23 cellular contexts compared by ENCODE assay signal in the genomic region with DNA sequence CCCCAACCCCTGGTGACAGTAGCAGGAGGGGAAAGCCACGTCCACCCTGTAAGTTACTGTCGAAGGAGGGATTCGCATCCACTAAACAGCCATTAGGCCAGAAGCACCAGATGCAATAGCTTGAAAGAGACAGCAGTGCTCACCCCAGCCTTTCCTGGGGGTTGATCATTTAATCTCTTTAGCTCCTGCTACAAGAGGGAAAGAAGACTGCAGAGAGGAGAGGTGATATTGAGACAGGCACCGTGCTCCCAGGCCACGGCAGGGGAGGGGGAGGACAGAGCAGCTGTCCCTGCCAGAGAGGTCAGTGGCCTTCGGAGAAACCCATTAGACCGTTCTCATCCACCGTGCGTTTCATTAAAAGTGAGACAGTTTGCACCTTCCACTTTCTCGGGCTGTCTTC.
"Had no signal": no experiment of that assay in that cellular context is flagged by ENCODE, and none has a peak within 500 bp of the region (broad histone marks: within the 10 kb centered on the region; RNA-seq: fewer than 3 reads in every experiment).

No MANE protein-coding gene starts in this region.

- H3K9me3 Mint-ChIP-seq: mesothelial cell of epicardium; naive B cell; natural killer cell treated with Interleukin-12 subunit alpha and Interleukin-12 subunit beta and Interleukin-15 and Interleukin-18, amount 100 ng/mL, for 72 hours; type B pancreatic cell had no signal

- DNase-seq: cerebellar nuclear complex; cortex of kidney; head of caudate nucleus; left lung; mesenchymal stem cell; mucosa of descending colon; naive B cell; stimulated activated CD4-positive, alpha-beta T cell treated with anti-CD3 and anti-CD28 coated beads, Interleukin-12 subunit alpha, Interleukin-12 subunit beta, amount 100 ng/mL, for 4 hours; stimulated activated CD4-positive, alpha-beta T cell treated with anti-CD3 and anti-CD28 coated beads, Interleukin-1b, Interleukin-23, amount 100 ng/mL, for 48 hours; stimulated activated CD4-positive, alpha-beta T cell treated with anti-CD3 and anti-CD28 coated beads, Interleukin-4, amount 100 ng/mL, for 1 hour; stimulated activated CD8-positive, alpha-beta memory T cell treated with anti-CD3 and anti-CD28 coated beads, Interleukin-4, amount 100 ng/mL, for 48 hours; stimulated activated naive CD8-positive, alpha-beta T cell treated with anti-CD3 and anti-CD28 coated beads, Interleukin-15, Interleukin-2, amounts not matched to agents 100 U/mL and 50 U/mL, for 24 hours; substantia nigra; testis; tibial artery had no signal

- H3K9ac ChIP-seq: parathyroid adenoma had no signal

- H3K27ac ChIP-seq: left lung, parathyroid adenoma, right atrium auricular region, testis, tibial artery had no signal

- H3K36me3 Mint-ChIP-seq: mesothelial cell of epicardium; naive B cell; natural killer cell treated with Interleukin-12 subunit alpha and Interleukin-12 subunit beta and Interleukin-15 and Interleukin-18, amount 100 ng/mL, for 72 hours; type B pancreatic cell had no signal

- H3K36me3 ChIP-seq: left lung, right atrium auricular region, tibial artery had no signal

- H3K27me3 Mint-ChIP-seq: naive B cell had no signal

- H3K27me3 ChIP-seq: left lung, right atrium auricular region, testis, tibial artery had no signal

- H3K4me3 ChIP-seq: left lung, mucosa of descending colon, right atrium auricular region, smooth muscle cell, testis, tibial artery had no signal

- H3K4me3 Mint-ChIP-seq: mesothelial cell of epicardium; naive B cell; natural killer cell treated with Interleukin-12 subunit alpha and Interleukin-12 subunit beta and Interleukin-15 and Interleukin-18, amount 100 ng/mL, for 72 hours; type B pancreatic cell had no signal

- H3K27ac Mint-ChIP-seq: mesothelial cell of epicardium; naive B cell; natural killer cell treated with Interleukin-12 subunit alpha and Interleukin-12 subunit beta and Interleukin-15 and Interleukin-18, amount 100 ng/mL, for 72 hours; progenitor cell of endocrine pancreas; type B pancreatic cell had no signal

- H3K9me3 ChIP-seq: left lung, mucosa of descending colon, right atrium auricular region, testis, tibial artery had no signal

- H3K4me2 ChIP-seq: smooth muscle cell had no signal

- H3K79me2 ChIP-seq: parathyroid adenoma had no signal

- H2AFZ ChIP-seq: parathyroid adenoma had no signal

- H3K4me1 Mint-ChIP-seq: naive B cell had no signal

- ATAC-seq: left lung; mucosa of descending colon; natural killer cell treated with Interleukin-12 subunit alpha and Interleukin-12 subunit beta and Interleukin-15 and Interleukin-18, amount 100 ng/mL, for 72 hours; sciatic nerve; stimulated activated naive CD8-positive, alpha-beta T cell treated with anti-CD3 and anti-CD28 coated beads, Interleukin-15, Interleukin-2, amounts not matched to agents 100 U/mL and 50 U/mL, for 24 hours had no signal
